In genomic region chr19:36986601-36987000, GRCh38 we compare ENCODE assay signal across 13 cellular contexts.
"Had no signal": no experiment of that assay in that cellular context is flagged by ENCODE, and none has a peak within 500 bp of the region (broad histone marks: within the 10 kb centered on the region; RNA-seq: fewer than 3 reads in every experiment).

No MANE protein-coding gene starts in this region.

- H3K4me1 Mint-ChIP-seq: activated CD4-positive, alpha-beta T cell treated with anti-CD3 and anti-CD28 coated beads, Interleukin-2, amount 10 ng/mL, durations not matched to agents 7 days and 5 days; activated T-helper 17 cell treated with anti-CD3 and anti-CD28 coated beads, Interleukin-2, amount 50 U/mL, for 72 hours; nephron progenitor cell had no signal

- ATAC-seq: activated T-helper 17 cell treated with anti-CD3 and anti-CD28 coated beads, Interleukin-2, amount 50 U/mL, for 72 hours; left lung had no signal

- H3K27me3 Mint-ChIP-seq: activated CD4-positive, alpha-beta T cell treated with anti-CD3 and anti-CD28 coated beads, Interleukin-2, amount 10 ng/mL, durations not matched to agents 7 days and 5 days; activated T-helper 17 cell treated with anti-CD3 and anti-CD28 coated beads, Interleukin-2, amount 50 U/mL, for 72 hours had no signal

- H3K4me3 Mint-ChIP-seq: activated CD4-positive, alpha-beta T cell treated with anti-CD3 and anti-CD28 coated beads, Interleukin-2, amount 10 ng/mL, durations not matched to agents 7 days and 5 days; activated naive CD4-positive, alpha-beta T cell treated with anti-CD3 and anti-CD28 coated beads for 36 hours; activated T-helper 17 cell treated with anti-CD3 and anti-CD28 coated beads, Interleukin-2, amount 50 U/mL, for 72 hours; nephron progenitor cell had no signal

- H3K27ac ChIP-seq: left lung, ovary, stomach, thoracic aorta had no signal

- H3K27ac Mint-ChIP-seq: activated CD4-positive, alpha-beta T cell treated with anti-CD3 and anti-CD28 coated beads, Interleukin-2, amount 10 ng/mL, durations not matched to agents 7 days and 5 days; activated naive CD4-positive, alpha-beta T cell treated with anti-CD3 and anti-CD28 coated beads for 36 hours; activated T-helper 17 cell treated with anti-CD3 and anti-CD28 coated beads, Interleukin-2, amount 50 U/mL, for 72 hours; nephron progenitor cell had no signal

- H3K4me3 ChIP-seq: left lung, ovary, stomach, thoracic aorta had no signal

- H3K36me3 ChIP-seq: ovary had no signal

- H3K4me1 ChIP-seq: left lung, stomach had no signal

- DNase-seq: activated CD4-positive, alpha-beta T cell treated with anti-CD3 and anti-CD28 coated beads, Interleukin-2, amount 10 ng/mL, durations not matched to agents 7 days and 5 days; activated CD4-positive, CD25-positive, alpha-beta regulatory T cell; activated CD8-positive, alpha-beta memory T cell treated with anti-CD3 and anti-CD28 coated beads for 24 hours; activated naive CD4-positive, alpha-beta T cell treated with anti-CD3 and anti-CD28 coated beads for 36 hours; foreskin melanocyte; head of caudate nucleus; left lung; mesenchymal stem cell; nephron progenitor cell; ovary; stomach had no signal

- H3K27me3 ChIP-seq: left lung, ovary, stomach had no signal
